Comparison of ENCODE assay signal across 8 cellular contexts in the genomic region with DNA sequence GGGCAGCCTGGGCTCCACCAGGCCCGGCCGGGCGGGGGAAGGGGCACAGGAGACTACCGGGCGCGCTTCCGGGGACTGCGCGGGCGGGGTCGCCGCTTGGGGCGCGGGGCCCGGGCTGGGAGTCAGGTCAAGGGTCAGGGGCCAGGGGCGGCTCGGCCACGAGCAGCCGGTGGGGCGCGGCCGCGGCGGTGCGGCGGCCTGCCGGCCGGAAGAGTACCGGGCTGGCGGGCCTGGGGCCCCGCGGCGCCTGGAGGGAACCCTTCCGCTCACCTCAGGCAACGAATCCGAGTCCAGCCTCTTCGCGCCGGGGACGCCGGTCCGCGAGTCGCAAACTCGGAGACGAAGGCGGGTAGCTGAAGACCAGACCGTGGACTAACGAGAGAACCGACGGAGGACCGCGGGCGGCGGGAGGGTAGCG. TPM values are rescaled to one million over a fixed set of nuclear protein-coding genes. Genes with fewer than 3 reads are reported as not detected.
A peak's percentile ranks its signal among the peaks of the same experiment; 100 is the strongest.
DNase-seq lines count a peak whose midpoint lies in the region; ATAC-seq, FAIRE-seq and TF ChIP-seq lines count a peak whose summit lies in the region.

No MANE protein-coding gene starts in this region.

- intact Hi-C loops in left ventricle myocardium superior (cut with micrococcal nuclease) (no loop called here), sciatic nerve (cut with DNase I) (no loop called here)

- H3K36me3 ChIP-seq in NT2/D1 (ENCODE audit: insufficient read depth, insufficient read length, low read length), result peaks cover 32% of the 10 kb centered on the region

- POLR2A ChIA-PET in HEK293T (lab: Yijun Ruan, JAX), result interaction anchor here (0.7 to 2.7 kb wide), 13 partner anchors 10 to 112 kb away, joined by 3 to 27 read pairs (median 5); a partner anchor contains a TSS

- H3K27ac Mint-ChIP-seq in activated naive CD4-positive, alpha-beta T cell treated with anti-CD3 and anti-CD28 coated beads, Interleukin-2, amount 50 U/mL, for 24 hours, result peak overlapping the region; percentile 89

- CTCF ChIA-PET in HEK293T (lab: Yijun Ruan, JAX), result interaction anchor here (1.7 kb wide), 1 partner anchor 71 kb away, joined by 7 read pairs; a partner anchor contains a TSS

- peaks cover 3% of the 10 kb centered on the region for H3K36me3 Mint-ChIP-seq in activated naive CD4-positive, alpha-beta T cell treated with anti-CD3 and anti-CD28 coated beads, Interleukin-2, amount 50 U/mL, for 24 hours

- peaks cover 59% of the 10 kb centered on the region for H3K4me1 Mint-ChIP-seq in activated naive CD4-positive, alpha-beta T cell treated with anti-CD3 and anti-CD28 coated beads, Interleukin-2, amount 50 U/mL, for 24 hours

- no peak for FAIRE-seq in D721Med (lab: Jason Lieb, UNC)

- H3K27me3 Mint-ChIP-seq in activated naive CD4-positive, alpha-beta T cell treated with anti-CD3 and anti-CD28 coated beads, Interleukin-2, amount 50 U/mL, for 24 hours, result no peaks in the 10 kb centered on the region

- H3K4me1 ChIP-seq in NT2/D1 (ENCODE audit: insufficient read depth, insufficient read length), result peaks cover 3% of the 10 kb centered on the region

- TF ChIP-seq CTCF in D721Med (IDR thresholded peaks at IDR 0.05; ENCODE audit: insufficient read depth, missing control alignments), result no peak

- peak overlapping the region; percentile 92 for H3K4me3 ChIP-seq in NT2/D1 (ENCODE audit: insufficient read length, low read depth)

- ATAC-seq in GM18498 (IDR thresholded peaks at IDR 0.05; ENCODE audit: unreplicated experiment), result peak; percentile 38
- ATAC-seq in left ventricle myocardium superior, result peak; percentile 26
- ATAC-seq in sciatic nerve, result no peak

- H3K9me3 ChIP-seq in NT2/D1 (ENCODE audit: insufficient read depth, low read length), result no peaks in the 10 kb centered on the region

- no peaks in the 10 kb centered on the region for H3K27me3 ChIP-seq in NT2/D1 (ENCODE audit: insufficient read depth, insufficient read length)

- DNase-seq in HEK293T (ENCODE audit: extremely low spot score) (peak; percentile 20), NT2/D1 (ENCODE audit: low read depth, low spot score) (no peak), left ventricle myocardium superior (peak; percentile 77), sciatic nerve (ENCODE audit: low spot score) (peak; percentile 71), dedifferentiated amniotic fluid mesenchymal stem cell (ENCODE audit: extremely low spot score) (no peak), D721Med (ENCODE audit: insufficient read length, low spot score) (no peak)

- H3K9me3 Mint-ChIP-seq in activated naive CD4-positive, alpha-beta T cell treated with anti-CD3 and anti-CD28 coated beads, Interleukin-2, amount 50 U/mL, for 24 hours, result no peaks in the 10 kb centered on the region

- peak overlapping the region; percentile 97 for H3K4me3 Mint-ChIP-seq in activated naive CD4-positive, alpha-beta T cell treated with anti-CD3 and anti-CD28 coated beads, Interleukin-2, amount 50 U/mL, for 24 hours

- H3K9ac ChIP-seq in NT2/D1 (ENCODE audit: insufficient read length, low read depth), result peak overlapping the region; percentile 99

TF ChIP-seq in HEK293T, 16 proteins besides CTCF, POLR2A, EP300 and RAD21:
- TF ChIP-seq TARDBP (IDR thresholded peaks at IDR 0.05) (no peak), BHLHE40 (IDR thresholded peaks at IDR 0.05; ENCODE audit: borderline replicate concordance) (no peak), ARNT (IDR thresholded peaks at IDR 0.05) (0 out of 2 replicates have a peak, but pooled peaks have one; percentile 37), FOXM1 (IDR thresholded peaks at IDR 0.05; ENCODE audit: borderline replicate concordance) (no peak), LEF1 (IDR thresholded peaks at IDR 0.05; ENCODE audit: borderline replicate concordance) (peak; percentile 52; the same call in 1 of the 2 replicates)

RNA-seq across cellular contexts. Expression of a gene that starts 0.2 kb away (rescaled TPM):
- total RNA-seq in left ventricle myocardium superior (266 TPM), sciatic nerve (485 TPM)

RNA-seq across cellular contexts. Expression of a gene that starts 0.7 kb away (rescaled TPM):
- total RNA-seq in left ventricle myocardium superior, result 14.9 TPM
- 28.5 TPM for total RNA-seq in sciatic nerve

RNA-seq across cellular contexts. Expression of a gene that starts 10.7 kb away (rescaled TPM):
- total RNA-seq in left ventricle myocardium superior, result 30.5 TPM
- total RNA-seq in sciatic nerve, result 12.4 TPM

RNA-seq across cellular contexts. Expression of a gene that starts 17.6 kb away (rescaled TPM):
- total RNA-seq in left ventricle myocardium superior (16.8 TPM), sciatic nerve (23.4 TPM)

RNA-seq across cellular contexts. Expression of a gene that starts 53.4 kb away (rescaled TPM):
- total RNA-seq in left ventricle myocardium superior, result 113 TPM
- total RNA-seq in sciatic nerve, result 142 TPM

Comparison
In these comparisons a context has a peak if more than half of its experiments do, and no peak if none do; other contexts are left out.
1. DNase-seq: peak in HEK293T (single experiment), left ventricle myocardium superior (single experiment) and sciatic nerve (single experiment); none in NT2/D1 (single experiment), dedifferentiated amniotic fluid mesenchymal stem cell (single experiment) and D721Med (single experiment).